8 cellular contexts compared by ENCODE assay signal in genomic region chr13:18233783-18234299, GRCh38.
"Had no signal": no experiment of that assay in that cellular context is flagged by ENCODE, and none has a peak within 500 bp of the region (broad histone marks: within the 10 kb centered on the region; RNA-seq: fewer than 3 reads in every experiment).

No MANE protein-coding gene starts in this region.

- FAIRE-seq: HTR-8/SVneo had no signal

- H3K4me1 ChIP-seq: HAP-1 had no signal

- H3K36me3 ChIP-seq: HAP-1 had no signal

- H3K27ac ChIP-seq: GM23248 had no signal

- H2AFZ ChIP-seq: GM23248 had no signal

- H3K4me3 ChIP-seq: GM23248, HAP-1 had no signal

- ATAC-seq: HCT116 had no signal

- H3K9ac ChIP-seq: GM23248 had no signal

- H3K9me3 ChIP-seq: HAP-1 had no signal

- DNase-seq: GM23248, GOT3, H7, HFFc6, KBM-7 had no signal
